In the genomic region with DNA sequence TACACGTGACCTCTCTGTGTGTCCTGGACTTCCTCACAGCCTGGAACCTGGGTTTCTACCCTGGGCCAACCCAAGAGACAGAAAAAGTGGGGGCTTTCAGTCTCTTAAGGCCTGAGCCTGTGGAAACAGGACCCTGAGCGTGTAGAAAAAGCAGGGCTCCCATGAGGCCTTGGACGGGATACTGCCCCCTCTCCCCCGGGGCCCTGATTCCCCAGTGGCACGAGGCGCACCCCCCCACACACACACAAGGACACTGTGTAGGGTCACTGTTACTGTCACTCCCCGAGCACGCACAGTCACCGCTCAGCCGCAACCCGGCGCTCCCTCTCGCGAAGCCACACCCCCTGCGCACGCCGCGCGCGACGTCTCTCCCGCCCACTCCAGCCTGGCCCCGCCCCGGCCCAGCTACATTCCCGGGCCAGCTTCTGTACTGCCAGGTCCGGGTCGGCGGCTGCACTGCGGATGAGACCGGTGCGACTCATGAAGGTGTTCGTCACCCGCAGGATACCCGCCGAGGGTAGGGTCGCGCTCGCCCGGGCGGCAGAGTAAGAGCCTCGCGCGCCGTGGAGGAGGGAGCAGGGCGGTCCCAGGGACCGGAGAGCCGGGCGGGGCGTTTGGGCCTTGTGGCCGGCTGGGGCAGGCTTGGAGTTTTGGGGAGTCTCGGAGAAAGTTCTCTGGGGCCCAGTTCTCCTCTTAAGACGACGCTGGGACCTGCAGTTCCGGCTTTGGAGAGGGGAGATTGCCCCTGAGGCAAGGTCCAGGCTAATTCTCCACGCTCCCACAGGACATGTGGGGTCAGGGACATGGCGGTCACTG, we compare ENCODE assay signal across 8 cellular contexts. TPM values are rescaled to one million over a fixed set of nuclear protein-coding genes. Genes with fewer than 3 reads are reported as not detected.
A peak's percentile ranks its signal among the peaks of the same experiment; 100 is the strongest.
DNase-seq lines count a peak whose midpoint lies in the region; ATAC-seq and TF ChIP-seq lines count a peak whose summit lies in the region.

A gene (plus strand): TSS at position 408 of the 816 bp plus-strand sequence. CDS start 55 bp downstream, at position 463.

- H3K4me1 ChIP-seq in right cardiac atrium (ENCODE audit: control insufficient read depth, insufficient read depth, low read length) = peaks cover 11% of the 10 kb centered on the region

- no peaks in the 10 kb centered on the region for H3K27me3 ChIP-seq in right cardiac atrium (ENCODE audit: control insufficient read depth, insufficient read depth)

- H3K9me3 ChIP-seq in right cardiac atrium (ENCODE audit: control insufficient read depth, low read length) = no peaks in the 10 kb centered on the region

- DNase-seq in NCI-H146 (lab: John Stamatoyannopoulos, UW) (peak; percentile 92), T-helper 2 cell (peak; percentile 68 to 86 (median 82)), right cardiac atrium (peak; percentile 93 to 97 (median 96)), renal cortical epithelial cell (ENCODE audit: low read depth) (peak; percentile 33), cortex of kidney (lab: John Stamatoyannopoulos, UW) (no peak)

- H3K4me3 ChIP-seq in right cardiac atrium (ENCODE audit: low read length) = peak within 1 kb of the TSS; percentile 68

- intact Hi-C loops in right cardiac atrium (cut with DNase I) = loop anchor here in 1 of 4 donors (2.0 kb wide), 1 partner anchor 44 kb away; no protein-coding TSS in a partner anchor

- TF ChIP-seq POLR2A in GM15510 (IDR thresholded peaks at IDR 0.05; ENCODE audit: borderline replicate concordance, extremely low read depth, insufficient read length) = peak; percentile 82

- WGBS in right cardiac atrium = under 1% methylated on average over 56 of the region's 56 CpGs

- ATAC-seq in HG02840 (IDR thresholded peaks at IDR 0.05; ENCODE audit: low FRiP score, unreplicated experiment) = peak; percentile 88
- ATAC-seq in right cardiac atrium = peak; percentile 98 to 99

- H3K27ac ChIP-seq in angular gyrus (ENCODE audit: low read depth, low read length) (peak within 1 kb of the TSS; percentile 92), right cardiac atrium (ENCODE audit: low read length) (peak within 1 kb of the TSS; percentile 78)

RNA-seq across cellular contexts. Expression of the gene that starts here (rescaled TPM):
- total RNA-seq in right cardiac atrium = 100 to 1,000 TPM in 3 of 4 donors, 10 to 100 TPM in 1; 92.2 to 119 (median 111) TPM
- 119 TPM for polyA plus RNA-seq in right cardiac atrium
- total RNA-seq in renal cortical epithelial cell = 152 and 169 TPM in 2 replicates
